In genomic region chr18:4230450-4231168, GRCh38 we compare ENCODE assay signal across 30 cellular contexts.
"Had no signal": no experiment of that assay in that cellular context is flagged by ENCODE, and none has a peak within 500 bp of the region (broad histone marks: within the 10 kb centered on the region; RNA-seq: fewer than 3 reads in every experiment).

No MANE protein-coding gene starts in this region.

- H3K27ac ChIP-seq: brain microvascular endothelial cell, cardiac muscle cell, Peyer's patch, RWPE1, SJCRH30 had no signal

- DNase-seq: activated B cell treated with CpG ODN at 0.5 μM for 24 hours; activated CD4-positive, alpha-beta T cell treated with anti-CD3 and anti-CD28 coated beads for 1 hour; activated CD4-positive, alpha-beta T cell treated with anti-CD3 and anti-CD28 coated beads, Interleukin-2, amount 10 ng/mL, durations not matched to agents 24 days and 14 days; activated CD4-positive, alpha-beta T cell treated with anti-CD3 and anti-CD28 coated beads, Interleukin-2, amount 50 U/mL, for 48 hours; activated CD8-positive, alpha-beta memory T cell treated with anti-CD3 and anti-CD28 coated beads, Interleukin-2, amount 10 ng/mL, durations not matched to agents 7 days and 5 days; activated effector memory CD4-positive, alpha-beta T cell treated with Interleukin-2 at 50 U/mL for 16 hours; activated naive CD4-positive, alpha-beta T cell; activated T-cell treated with anti-CD3 and anti-CD28 coated beads, Interleukin-2, amount 50 U/mL, for 24 hours; amygdala; brain microvascular endothelial cell; Kasumi-1; NCI-H1092; NCI-H1417; NCI-H1930; NCI-H345; NCI-H510A; NK-92 treated with Interleukin-12 subunit alpha and Interleukin-12 subunit beta, amount 100 ng/mL, for 24 hours; OCI-M1; Peyer's patch; Right ventricle myocardium superior; SJCRH30; T-helper 2 cell; T1000 had no signal

- H3K36me3 Mint-ChIP-seq: activated CD8-positive, alpha-beta memory T cell treated with anti-CD3 and anti-CD28 coated beads, Interleukin-2, amount 10 ng/mL, durations not matched to agents 7 days and 5 days; activated naive CD4-positive, alpha-beta T cell treated with anti-CD3 and anti-CD28 coated beads, Interleukin-2, amount 50 U/mL, for 24 hours had no signal

- FAIRE-seq: astrocyte, colon, TTC549 had no signal

- H3K27me3 ChIP-seq: brain microvascular endothelial cell, Peyer's patch, SJCRH30 had no signal

- H3K27me3 Mint-ChIP-seq: activated B cell treated with CpG ODN at 0.5 μM for 24 hours; activated CD4-positive, alpha-beta T cell treated with anti-CD3 and anti-CD28 coated beads, Interleukin-2, amount 10 ng/mL, durations not matched to agents 24 days and 14 days; activated CD8-positive, alpha-beta memory T cell treated with anti-CD3 and anti-CD28 coated beads, Interleukin-2, amount 10 ng/mL, durations not matched to agents 7 days and 5 days; activated naive CD4-positive, alpha-beta T cell treated with anti-CD3 and anti-CD28 coated beads, Interleukin-2, amount 50 U/mL, for 24 hours; activated T-cell treated with anti-CD3 and anti-CD28 coated beads, Interleukin-2, amount 50 U/mL, for 24 hours had no signal

- ATAC-seq: activated CD8-positive, alpha-beta memory T cell treated with anti-CD3 and anti-CD28 coated beads, Interleukin-2, amount 10 ng/mL, durations not matched to agents 7 days and 5 days had no signal

- H3K4me3 Mint-ChIP-seq: activated B cell treated with CpG ODN at 0.5 μM for 24 hours; activated CD4-positive, alpha-beta T cell treated with anti-CD3 and anti-CD28 coated beads, Interleukin-2, amount 10 ng/mL, durations not matched to agents 24 days and 14 days; activated CD8-positive, alpha-beta memory T cell treated with anti-CD3 and anti-CD28 coated beads, Interleukin-2, amount 10 ng/mL, durations not matched to agents 7 days and 5 days; activated naive CD4-positive, alpha-beta T cell treated with anti-CD3 and anti-CD28 coated beads, Interleukin-2, amount 50 U/mL, for 24 hours; activated T-cell treated with anti-CD3 and anti-CD28 coated beads, Interleukin-2, amount 50 U/mL, for 24 hours; activated T-helper 1 cell treated with anti-CD3 and anti-CD28 coated beads, Interleukin-12 subunit alpha, Interleukin-12 subunit beta, Interleukin-2, Interleukin-4 antibody, amounts not matched to agents 30 ng/mL and 10 ng/mL and 1 ng/mL, durations not matched to agents 14 hours and 24 hours and 36 hours had no signal

- H3K27ac Mint-ChIP-seq: activated B cell treated with CpG ODN at 0.5 μM for 24 hours; activated CD4-positive, alpha-beta T cell treated with anti-CD3 and anti-CD28 coated beads, Interleukin-2, amount 10 ng/mL, durations not matched to agents 24 days and 14 days; activated CD8-positive, alpha-beta memory T cell treated with anti-CD3 and anti-CD28 coated beads, Interleukin-2, amount 10 ng/mL, durations not matched to agents 7 days and 5 days; activated naive CD4-positive, alpha-beta T cell treated with anti-CD3 and anti-CD28 coated beads, Interleukin-2, amount 50 U/mL, for 24 hours; activated T-cell treated with anti-CD3 and anti-CD28 coated beads, Interleukin-2, amount 50 U/mL, for 24 hours; activated T-helper 1 cell treated with anti-CD3 and anti-CD28 coated beads, Interleukin-12 subunit alpha, Interleukin-12 subunit beta, Interleukin-2, Interleukin-4 antibody, amounts not matched to agents 30 ng/mL and 10 ng/mL and 1 ng/mL, durations not matched to agents 14 hours and 24 hours and 36 hours had no signal

- H3K36me3 ChIP-seq: brain microvascular endothelial cell, cardiac muscle cell, Peyer's patch, SJCRH30 had no signal

- H3K4me3 ChIP-seq: cardiac muscle cell, Peyer's patch, SJCRH30 had no signal

- H3K4me1 ChIP-seq: Peyer's patch, SJCRH30 had no signal

- H3K4me1 Mint-ChIP-seq: activated B cell treated with CpG ODN at 0.5 μM for 24 hours; activated CD4-positive, alpha-beta T cell treated with anti-CD3 and anti-CD28 coated beads, Interleukin-2, amount 10 ng/mL, durations not matched to agents 24 days and 14 days; activated CD8-positive, alpha-beta memory T cell treated with anti-CD3 and anti-CD28 coated beads, Interleukin-2, amount 10 ng/mL, durations not matched to agents 7 days and 5 days; activated naive CD4-positive, alpha-beta T cell treated with anti-CD3 and anti-CD28 coated beads, Interleukin-2, amount 50 U/mL, for 24 hours had no signal

- H3K9me3 ChIP-seq: Peyer's patch, SJCRH30 had no signal
